Comparison of ENCODE assay signal across 8 cellular contexts in genomic region chr4:105140684-105141490, GRCh38. TPM values are rescaled to one million over a fixed set of nuclear protein-coding genes. Genes with fewer than 3 reads are reported as not detected.
DNase-seq lines count a peak whose midpoint lies in the region; ATAC-seq and TF ChIP-seq lines count a peak whose summit lies in the region.

No MANE protein-coding gene starts in this region.

- no peaks in the 10 kb centered on the region for H3K9me3 ChIP-seq in lower lobe of right lung

- no peak overlapping the region for H3K27ac ChIP-seq in lower lobe of right lung

- intact Hi-C loops in lower lobe of right lung (cut with DNase I): no loop called here

- H3K27ac Mint-ChIP-seq in type B pancreatic cell: no peak overlapping the region

- H3K4me3 ChIP-seq in AG10803 (ENCODE audit: low read length) (no peak overlapping the region), lower lobe of right lung (no peak overlapping the region)

- H3K4me1 ChIP-seq in lower lobe of right lung: no peaks in the 10 kb centered on the region

- in situ Hi-C loops in SK-MEL-5 (cut with HindIII; ENCODE audit: low pct_unique_long_range_greater_than_20kb, low sequenced_read_pairs): no loop called here

- H3K27me3 Mint-ChIP-seq in type B pancreatic cell: peaks cover 7% of the 10 kb centered on the region

- ATAC-seq in GM18907 (IDR thresholded peaks at IDR 0.05; ENCODE audit: unreplicated experiment) (peak; percentile 43), lower lobe of right lung (peak in 1 of 2 donors; percentile 57), GM18517 (IDR thresholded peaks at IDR 0.05; ENCODE audit: unreplicated experiment) (no peak), HG03039 (IDR thresholded peaks at IDR 0.05; ENCODE audit: unreplicated experiment) (no peak)

- TF ChIP-seq CTCF in AG10803 (conservative IDR thresholded peaks at IDR 0.05; ENCODE audit: low read length) (peak; percentile 73), lower lobe of right lung (IDR thresholded peaks at IDR 0.05) (peak; percentile 58), type B pancreatic cell (conservative IDR thresholded peaks at IDR 0.05) (peak; percentile 75)

- peaks cover 16% of the 10 kb centered on the region for H3K4me1 Mint-ChIP-seq in type B pancreatic cell (ENCODE audit: unreplicated experiment)

- H3K4me3 Mint-ChIP-seq in type B pancreatic cell: no peak overlapping the region

- peak; percentile 31 for DNase-seq in AG10803 (ENCODE audit: low read depth)
- peak; percentile 61 for DNase-seq in SK-MEL-5 (ENCODE audit: low read depth, low spot score)
- peak; percentile 57 for DNase-seq in cerebellar cortex (ENCODE audit: low spot score)
- DNase-seq in lower lobe of right lung: no peak
- DNase-seq in type B pancreatic cell (ENCODE audit: extremely low spot score, unreplicated experiment): no peak

- H3K9me3 Mint-ChIP-seq in type B pancreatic cell: no peaks in the 10 kb centered on the region

- no peaks in the 10 kb centered on the region for H3K36me3 Mint-ChIP-seq in type B pancreatic cell

- no peaks in the 10 kb centered on the region for H3K36me3 ChIP-seq in lower lobe of right lung

- H3K27me3 ChIP-seq in lower lobe of right lung (ENCODE audit: low read depth): no peaks in the 10 kb centered on the region

RNA-seq across cellular contexts. Expression of gene TET2, which starts 5.8 kb away (rescaled TPM):
- total RNA-seq in SK-MEL-5 (2014; rRNA removed; shearing (Covaris generic)): 5.4 and 5.6 TPM in 2 replicates
- polyA plus RNA-seq in SK-MEL-5 (2015; cell fraction: cytosol; rRNA removed): 1.8 and 3.0 TPM in 2 replicates
- 7.6 and 11.2 TPM in 2 replicates for polyA plus RNA-seq in SK-MEL-5 (2015; cell fraction: nucleus; rRNA removed)
- total RNA-seq in lower lobe of right lung (37.3 TPM), type B pancreatic cell (ENCODE audit: low replicate concordance) (32.1 and 34.8 TPM in 2 replicates)

Comparison
In these comparisons a context has a peak if more than half of its experiments do, and no peak if none do; other contexts are left out.
1. DNase-seq: peak in AG10803 (single experiment), SK-MEL-5 (single experiment) and cerebellar cortex (single experiment); none in lower lobe of right lung (single experiment) and type B pancreatic cell (single experiment).
2. Peak in every context shown above with its lines, with median percentiles within 50 percentile points of each other: CTCF ChIP-seq.